7 cellular contexts compared by ENCODE assay signal in genomic region chr7:27165089-27165654, GRCh38. TPM values are rescaled to one million over a fixed set of nuclear protein-coding genes. Genes with fewer than 3 reads are reported as not detected.
DNase-seq lines count a peak whose midpoint lies in the region; ATAC-seq, FAIRE-seq and TF ChIP-seq lines count a peak whose summit lies in the region.

TSS of gene HOXA9 (minus strand) at chr7:27165537. CDS start at chr7:27165457, 80 bp downstream.

- no peak within 1 kb of the TSS; a peak in 1 of 7 replicates for H3K27ac Mint-ChIP-seq in H9

- no peaks in the 10 kb centered on the region; a peak in 1 of 7 replicates for H3K36me3 Mint-ChIP-seq in H9 (ENCODE audit: insufficient read depth in 1 of 3, low read depth in 3 of 3)

- ATAC-seq in heart left ventricle (no peak), HG02973 (IDR thresholded peaks at IDR 0.05; ENCODE audit: unreplicated experiment) (no peak)

- TF ChIP-seq CTCF in H9 (conservative IDR thresholded peaks at IDR 0.05) = no peak
- TF ChIP-seq CTCF in heart left ventricle (IDR thresholded peaks at IDR 0.05) = peak in 1 of 12 donors; percentile 8

- no CpG with 5 or more reads among the region's 64 CpGs for WGBS in H9 (ENCODE audit: extremely low coverage, insufficient read length, low lambda C conversion rate)
- WGBS in heart left ventricle, 4 donors = 3 to 5% (median 4%) methylated on average over 32 to 64 of the region's 64 CpGs

- TF ChIP-seq POLR2A in heart left ventricle (IDR thresholded peaks at IDR 0.05) = no peak

- no peak for FAIRE-seq in GM19239 (lab: Jason Lieb, UNC)

- DNase-seq in H9 (no peak), SW480 (ENCODE audit: low spot score) (peak; percentile 98), heart left ventricle (peak in 2 of 5 donors; percentile 33 to 74), GM19239 (ENCODE audit: insufficient read length, low spot score) (no peak)
- no peak for DNase-seq in stimulated activated naive CD4-positive, alpha-beta T cell (lab: John Stamatoyannopoulos, UW)

- peaks cover 0 to 15% of the 10 kb centered on the region in 2 experiments; a peak in 3 of 4 replicates for H3K4me1 Mint-ChIP-seq in H9

- H3K4me3 ChIP-seq in heart left ventricle (peak within 1 kb of the TSS in 11 of 12 donors; percentile 6 to 51 (median 17)), skin epidermis (peak within 1 kb of the TSS; percentile 24 to 65 (median 49))

- peak within 1 kb of the TSS; percentile 37 for H3K4me2 ChIP-seq in H9 (ENCODE audit: insufficient read depth, insufficient read length, low read length)

- H2AFZ ChIP-seq in H9 (ENCODE audit: low read length) = no peak within 1 kb of the TSS

- H3K36me3 ChIP-seq in heart left ventricle = no peaks in the 10 kb centered on the region

- H3K27me3 ChIP-seq in H9 (ENCODE audit: insufficient read depth, low read length) (peaks cover 95% of the 10 kb centered on the region), heart left ventricle (peaks cover 79 to 100% (median 98%) of the 10 kb centered on the region in 9 donors)

- H3T11ph ChIP-seq in H9 (ENCODE audit: low read length) = no peak within 1 kb of the TSS

- no peaks in the 10 kb centered on the region for H4K20me1 ChIP-seq in H9 (ENCODE audit: control insufficient read depth, insufficient read depth, insufficient read length)

- no peak within 1 kb of the TSS for H4K5ac ChIP-seq in H9 (ENCODE audit: insufficient read length, low read depth, low read length)

- H2BK12ac ChIP-seq in H9 (ENCODE audit: insufficient read length, low read depth, low read length) = no peak within 1 kb of the TSS

- H2BK5ac ChIP-seq in H9 (ENCODE audit: insufficient read length, low read length) = no peak within 1 kb of the TSS

- H3K27me3 Mint-ChIP-seq in H9 (ENCODE audit: low read depth) = peaks cover 98% of the 10 kb centered on the region

- no peak within 1 kb of the TSS for H3K9ac ChIP-seq in H9 (ENCODE audit: extremely low read depth, insufficient read length, low read length)

- H3K9me3 Mint-ChIP-seq in H9 = peaks cover 5 to 10% of the 10 kb centered on the region in 2 experiments

- H2BK15ac ChIP-seq in H9 (ENCODE audit: low read depth, low read length) = no peak within 1 kb of the TSS

- no peak within 1 kb of the TSS for H3K56ac ChIP-seq in H9 (ENCODE audit: insufficient read length, low read depth, low read length)

- H3K27ac ChIP-seq in H9 (ENCODE audit: insufficient read length, low read depth, low read length) = no peak within 1 kb of the TSS
- H3K27ac ChIP-seq in heart left ventricle = peak within 1 kb of the TSS in 1 of 12 donors; percentile 91
- H3K27ac ChIP-seq in skin epidermis = peak within 1 kb of the TSS in 14 of 21 experiments; percentile 8 to 97 (median 82)

- H4K8ac ChIP-seq in H9 (replicated peaks; ENCODE audit: insufficient read length, low read depth, low read length) = no peak within 1 kb of the TSS

- no peak within 1 kb of the TSS for H2BK120ac ChIP-seq in H9 (ENCODE audit: low read depth, low read length, poor library complexity, severe bottlenecking)

- intact Hi-C loops in heart left ventricle (cut with DNase I) = loop anchor here in 7 of 10 donors (10.0 kb wide), 6 partner anchors 800 to 1310 kb away; no protein-coding TSS in a partner anchor

- H3K23me2 ChIP-seq in H9 (ENCODE audit: insufficient read length, low read depth, low read length, poor library complexity, severe bottlenecking) = no peaks in the 10 kb centered on the region

- no peak within 1 kb of the TSS for H3K18ac ChIP-seq in H9 (ENCODE audit: insufficient read length, low read depth, low read length)

- H2BK20ac ChIP-seq in H9 (ENCODE audit: low read depth, low read length, poor library complexity, severe bottlenecking) = no peak within 1 kb of the TSS

- H3K23ac ChIP-seq in H9 (ENCODE audit: insufficient read length, low read depth, low read length) = no peak within 1 kb of the TSS

- no peaks in the 10 kb centered on the region for H3K9me3 ChIP-seq in H9 (ENCODE audit: control insufficient read depth, low read depth, low read length)
- H3K9me3 ChIP-seq in heart left ventricle = no peaks in the 10 kb centered on the region

- H3K4me3 Mint-ChIP-seq in H9 = no peak within 1 kb of the TSS

- H3K4ac ChIP-seq in H9 (ENCODE audit: low read depth, low read length) = no peak within 1 kb of the TSS

- no peak within 1 kb of the TSS; the same call in 1 of the 2 replicates for H3K14ac ChIP-seq in H9 (ENCODE audit: insufficient read depth, low read length)

- H3K4me1 ChIP-seq in H9 (ENCODE audit: insufficient read depth, low read length) (no peaks in the 10 kb centered on the region), heart left ventricle (peaks cover 0 to 62% (median 20%) of the 10 kb centered on the region in 12 donors)

- H2AK5ac ChIP-seq in H9 (ENCODE audit: insufficient read length, low read length) = no peak within 1 kb of the TSS

- no peaks in the 10 kb centered on the region for H3K79me1 ChIP-seq in H9 (ENCODE audit: insufficient read depth, low read depth, low read length, poor library complexity, severe bottlenecking)

- no peaks in the 10 kb centered on the region for H3K79me2 ChIP-seq in H9 (ENCODE audit: insufficient read depth, low read length)

- no peak within 1 kb of the TSS for H4K91ac ChIP-seq in H9 (ENCODE audit: insufficient read length, low read depth, low read length)

RNA-seq across cellular contexts. Expression of gene HOXA9, which starts in this region (rescaled TPM):
- total RNA-seq in H9 (2021) (not detected in 2 replicates), heart left ventricle (under 1 TPM in 1 of 9 donors, not detected in 8; 0.29 TPM)
- polyA plus RNA-seq in heart left ventricle = not detected
